Comparison of ENCODE assay signal across 1 cellular context in genomic region chr1:39795651-39796050, GRCh38.
TF ChIP-seq lines count a peak whose summit lies in the region.

No MANE protein-coding gene starts in this region.

TF ChIP-seq in GM23338, 12 proteins besides CTCF, POLR2A, EP300 and RAD21 (continued from another document):
- TF ChIP-seq REST (IDR thresholded peaks at IDR 0.05; ENCODE audit: unreplicated experiment): no peak
- TF ChIP-seq ETS1 (IDR thresholded peaks at IDR 0.05): no peak
